Comparison of ENCODE assay signal across 43 cellular contexts in the genomic region with DNA sequence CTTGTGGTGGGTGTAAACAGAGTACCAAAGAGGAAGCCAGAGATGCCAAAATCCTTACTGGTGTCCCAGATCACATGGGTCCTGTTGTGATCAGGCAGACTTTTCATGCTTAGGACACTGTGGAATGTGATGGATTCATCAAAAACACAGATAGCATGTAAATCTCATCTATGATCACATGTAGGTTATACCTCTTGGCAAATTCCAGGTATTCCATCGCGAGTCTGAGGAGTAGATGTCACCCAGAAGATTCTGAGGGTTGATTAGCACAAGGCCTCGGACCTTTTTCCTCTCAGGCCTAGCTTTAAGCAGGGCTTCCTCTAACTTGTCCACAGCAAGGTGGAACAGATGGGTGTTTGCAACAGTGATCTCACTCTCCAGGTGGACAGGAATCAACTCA. TPM values are rescaled to one million over a fixed set of nuclear protein-coding genes. Genes with fewer than 3 reads are reported as not detected.
"Had no signal": no experiment of that assay in that cellular context is flagged by ENCODE, and none has a peak within 500 bp of the region (broad histone marks: within the 10 kb centered on the region; RNA-seq: fewer than 3 reads in every experiment).

No MANE protein-coding gene starts in this region.

- H3K4me3 ChIP-seq: adrenal gland, ascending aorta, body of pancreas, breast epithelium, cardiac muscle cell had no signal

- H3K27me3 Mint-ChIP-seq: activated naive CD8-positive, alpha-beta T cell treated with anti-CD3 and anti-CD28 coated beads, Interleukin-2, amount 50 U/mL, for 24 hours had no signal

- H3K4me1 Mint-ChIP-seq: activated naive CD4-positive, alpha-beta T cell treated with anti-CD3 and anti-CD28 coated beads, Interleukin-2, amount 50 U/mL, for 24 hours; activated T-helper 17 cell treated with anti-CD3 and anti-CD28 coated beads, Interleukin-2, amount 50 U/mL, for 72 hours; brain; central memory CD8-positive, alpha-beta T cell had no signal

- FAIRE-seq: astrocyte had no signal

- ATAC-seq: activated naive CD4-positive, alpha-beta T cell treated with anti-CD3 and anti-CD28 coated beads, Interleukin-2, amount 50 U/mL, for 72 hours; activated naive CD8-positive, alpha-beta T cell treated with anti-CD3 and anti-CD28 coated beads, Interleukin-2, amount 50 U/mL, for 24 hours; activated T-cell treated with anti-CD3 and anti-CD28 coated beads, Interleukin-2, amount 50 U/mL, for 4 hours; activated T-cell treated with anti-CD3 and anti-CD28 coated beads, Interleukin-2, amount 50 U/mL, for 72 hours; activated T-helper 17 cell treated with anti-CD3 and anti-CD28 coated beads, Interleukin-2, amount 50 U/mL, for 72 hours; body of pancreas had no signal

- H3K36me3 ChIP-seq: adrenal gland, ascending aorta, brain microvascular endothelial cell, breast epithelium, cardiac muscle cell had no signal

- H3K27ac Mint-ChIP-seq: activated naive CD4-positive, alpha-beta T cell treated with anti-CD3 and anti-CD28 coated beads for 36 hours; activated naive CD4-positive, alpha-beta T cell treated with anti-CD3 and anti-CD28 coated beads, Interleukin-2, amount 10 ng/mL, durations not matched to agents 7 days and 5 days; activated naive CD4-positive, alpha-beta T cell treated with anti-CD3 and anti-CD28 coated beads, Interleukin-2, amount 50 U/mL, for 24 hours; activated naive CD4-positive, alpha-beta T cell treated with anti-CD3 and anti-CD28 coated beads, Interleukin-2, amount 50 U/mL, for 72 hours; activated naive CD8-positive, alpha-beta T cell; activated naive CD8-positive, alpha-beta T cell treated with anti-CD3 and anti-CD28 coated beads for 36 hours; activated naive CD8-positive, alpha-beta T cell treated with anti-CD3 and anti-CD28 coated beads, Interleukin-2, amount 10 ng/mL, durations not matched to agents 7 days and 5 days; activated naive CD8-positive, alpha-beta T cell treated with anti-CD3 and anti-CD28 coated beads, Interleukin-2, amount 50 U/mL, for 24 hours; activated T-cell treated with anti-CD3 and anti-CD28 coated beads, Interleukin-2, amount 50 U/mL, for 24 hours; activated T-cell treated with anti-CD3 and anti-CD28 coated beads, Interleukin-2, amount 50 U/mL, for 72 hours; activated T-helper 1 cell treated with anti-CD3 and anti-CD28 coated beads, Interleukin-12 subunit alpha, Interleukin-12 subunit beta, Interleukin-2, Interleukin-4 antibody, amounts not matched to agents 30 ng/mL and 10 ng/mL and 1 ng/mL, durations not matched to agents 14 hours and 24 hours and 36 hours; activated T-helper 17 cell treated with anti-CD3 and anti-CD28 coated beads, Interleukin-2, amount 50 U/mL, for 72 hours; activated T-helper 2 cell treated with anti-CD3 and anti-CD28 coated beads, Interferon-gamma antibody, Interleukin-2, Interleukin-4, amounts not matched to agents 10 μg/mL and 5 μg/mL and 100 μg/mL, durations not matched to agents 14 hours and 24 hours and 36 hours; brain had no signal

- H3K9me3 ChIP-seq: adrenal gland, ascending aorta, body of pancreas, breast epithelium had no signal

- H3K27ac ChIP-seq: adrenal gland, ascending aorta, body of pancreas, brain microvascular endothelial cell, breast epithelium, cardiac muscle cell had no signal

- H3K4me3 Mint-ChIP-seq: activated naive CD4-positive, alpha-beta T cell treated with anti-CD3 and anti-CD28 coated beads for 36 hours; activated naive CD4-positive, alpha-beta T cell treated with anti-CD3 and anti-CD28 coated beads, Interleukin-2, amount 10 ng/mL, durations not matched to agents 7 days and 5 days; activated naive CD4-positive, alpha-beta T cell treated with anti-CD3 and anti-CD28 coated beads, Interleukin-2, amount 50 U/mL, for 24 hours; activated naive CD8-positive, alpha-beta T cell; activated naive CD8-positive, alpha-beta T cell treated with anti-CD3 and anti-CD28 coated beads for 36 hours; activated naive CD8-positive, alpha-beta T cell treated with anti-CD3 and anti-CD28 coated beads, Interleukin-2, amount 10 ng/mL, durations not matched to agents 7 days and 5 days; activated naive CD8-positive, alpha-beta T cell treated with anti-CD3 and anti-CD28 coated beads, Interleukin-2, amount 50 U/mL, for 24 hours; activated T-cell treated with anti-CD3 and anti-CD28 coated beads, Interleukin-2, amount 50 U/mL, for 24 hours; activated T-cell treated with anti-CD3 and anti-CD28 coated beads, Interleukin-2, amount 50 U/mL, for 4 hours; activated T-cell treated with anti-CD3 and anti-CD28 coated beads, Interleukin-2, amount 50 U/mL, for 72 hours; activated T-helper 1 cell treated with anti-CD3 and anti-CD28 coated beads, Interleukin-12 subunit alpha, Interleukin-12 subunit beta, Interleukin-2, Interleukin-4 antibody, amounts not matched to agents 30 ng/mL and 10 ng/mL and 1 ng/mL, durations not matched to agents 14 hours and 24 hours and 36 hours; activated T-helper 17 cell treated with anti-CD3 and anti-CD28 coated beads, Interleukin-2, amount 50 U/mL, for 72 hours; brain; central memory CD8-positive, alpha-beta T cell had no signal

- H3K4me1 ChIP-seq: adrenal gland, ascending aorta, body of pancreas, breast epithelium had no signal

- H3K27me3 ChIP-seq: ascending aorta, body of pancreas, brain microvascular endothelial cell, breast epithelium, cardiac muscle cell had no signal

- H3K9me3 Mint-ChIP-seq: activated naive CD4-positive, alpha-beta T cell treated with anti-CD3 and anti-CD28 coated beads for 36 hours; activated naive CD4-positive, alpha-beta T cell treated with anti-CD3 and anti-CD28 coated beads, Interleukin-2, amount 10 ng/mL, durations not matched to agents 7 days and 5 days; activated naive CD4-positive, alpha-beta T cell treated with anti-CD3 and anti-CD28 coated beads, Interleukin-2, amount 50 U/mL, for 24 hours; activated naive CD4-positive, alpha-beta T cell treated with anti-CD3 and anti-CD28 coated beads, Interleukin-2, amount 50 U/mL, for 72 hours; activated naive CD8-positive, alpha-beta T cell treated with anti-CD3 and anti-CD28 coated beads for 36 hours; activated naive CD8-positive, alpha-beta T cell treated with anti-CD3 and anti-CD28 coated beads, Interleukin-2, amount 50 U/mL, for 24 hours; activated T-cell treated with anti-CD3 and anti-CD28 coated beads, Interleukin-2, amount 50 U/mL, for 24 hours; activated T-cell treated with anti-CD3 and anti-CD28 coated beads, Interleukin-2, amount 50 U/mL, for 4 hours; activated T-cell treated with anti-CD3 and anti-CD28 coated beads, Interleukin-2, amount 50 U/mL, for 72 hours; activated T-helper 1 cell treated with anti-CD3 and anti-CD28 coated beads, Interleukin-12 subunit alpha, Interleukin-12 subunit beta, Interleukin-2, Interleukin-4 antibody, amounts not matched to agents 30 ng/mL and 10 ng/mL and 1 ng/mL, durations not matched to agents 14 hours and 24 hours and 36 hours; activated T-helper 17 cell treated with anti-CD3 and anti-CD28 coated beads, Interleukin-2, amount 50 U/mL, for 72 hours; activated T-helper 2 cell treated with anti-CD3 and anti-CD28 coated beads, Interferon-gamma antibody, Interleukin-2, Interleukin-4, amounts not matched to agents 10 μg/mL and 5 μg/mL and 100 μg/mL, durations not matched to agents 14 hours and 24 hours and 36 hours; central memory CD8-positive, alpha-beta T cell had no signal

- DNase-seq: activated effector memory CD4-positive, alpha-beta T cell treated with anti-CD3 and anti-CD28 coated beads, Interleukin-2, amount 50 U/mL, for 16 hours; activated effector memory CD4-positive, alpha-beta T cell treated with Interleukin-2 at 50 U/mL for 16 hours; activated gamma-delta T cell; activated gamma-delta T cell treated with Interleukin-2 at 50 U/mL for 16 hours; activated naive CD4-positive, alpha-beta T cell; activated naive CD4-positive, alpha-beta T cell treated with anti-CD3 and anti-CD28 coated beads for 36 hours; activated naive CD4-positive, alpha-beta T cell treated with anti-CD3 and anti-CD28 coated beads, Interleukin-2, amount 10 ng/mL, durations not matched to agents 7 days and 5 days; activated naive CD4-positive, alpha-beta T cell treated with anti-CD3 and anti-CD28 coated beads, Interleukin-2, amount 50 U/mL, for 16 hours; activated naive CD4-positive, alpha-beta T cell treated with Interleukin-2 at 50 U/mL for 16 hours; activated naive CD8-positive, alpha-beta T cell treated with anti-CD3 and anti-CD28 coated beads for 36 hours; activated naive CD8-positive, alpha-beta T cell treated with anti-CD3 and anti-CD28 coated beads, Interleukin-2, amount 10 ng/mL, durations not matched to agents 7 days and 5 days; activated naive CD8-positive, alpha-beta T cell treated with anti-CD3 and anti-CD28 coated beads, Interleukin-2, amount 50 U/mL, for 24 hours; activated T-cell treated with anti-CD3 and anti-CD28 coated beads for 4 hours; activated T-cell treated with anti-CD3 and anti-CD28 coated beads, Interleukin-2, amount 50 U/mL, for 1 hour; activated T-cell treated with anti-CD3 and anti-CD28 coated beads, Interleukin-2, amount 50 U/mL, for 24 hours; activated T-cell treated with anti-CD3 and anti-CD28 coated beads, Interleukin-2, amount 50 U/mL, for 4 hours; activated T-cell treated with anti-CD3 and anti-CD28 coated beads, Interleukin-2, amount 50 U/mL, for 48 hours; activated T-cell treated with anti-CD3 and anti-CD28 coated beads, Interleukin-2, amount 50 U/mL, for 72 hours; adrenal gland; amniotic stem cell; amygdala; anterior cingulate cortex; aorta; body of pancreas; brain microvascular endothelial cell; caudate nucleus; central memory CD4-positive, alpha-beta T cell; cerebellar nuclear complex had no signal

- H3K36me3 Mint-ChIP-seq: activated naive CD4-positive, alpha-beta T cell treated with anti-CD3 and anti-CD28 coated beads, Interleukin-2, amount 10 ng/mL, durations not matched to agents 7 days and 5 days; activated naive CD4-positive, alpha-beta T cell treated with anti-CD3 and anti-CD28 coated beads, Interleukin-2, amount 50 U/mL, for 24 hours; activated naive CD4-positive, alpha-beta T cell treated with anti-CD3 and anti-CD28 coated beads, Interleukin-2, amount 50 U/mL, for 72 hours; activated naive CD8-positive, alpha-beta T cell; activated naive CD8-positive, alpha-beta T cell treated with anti-CD3 and anti-CD28 coated beads for 36 hours; activated naive CD8-positive, alpha-beta T cell treated with anti-CD3 and anti-CD28 coated beads, Interleukin-2, amount 10 ng/mL, durations not matched to agents 7 days and 5 days; brain had no signal

RNA-seq across cellular contexts. Expression of gene CAGE1, which starts 48.3 kb away (rescaled TPM):
- total RNA-seq: aorta, ascending aorta, breast epithelium, cardiac septum, chondrocyte had no signal
- polyA plus RNA-seq: adipose tissue, adrenal gland, aorta had no signal
